In genomic region chr14:56603648-56604047, GRCh38 we compare ENCODE assay signal across 1 cellular context.
TF ChIP-seq lines count a peak whose summit lies in the region.

No MANE protein-coding gene starts in this region.

TF ChIP-seq in K562, 482 proteins besides CTCF, POLR2A, EP300 and RAD21 (continued from another document):
- peak in 1 of 2 experiments; percentile 39; a peak in 1 of 4 replicates for TF ChIP-seq RCOR1 (IDR thresholded peaks at IDR 0.05; ENCODE audit: borderline replicate concordance in 1 of 2, low read depth in 2 of 2, low read length in 2 of 2)
- no peak for TF ChIP-seq ZFX (CRISPR knock-in tag; IDR thresholded peaks at IDR 0.05)
- no peak for TF ChIP-seq HDAC6 (IDR thresholded peaks at IDR 0.05; ENCODE audit: low read depth, low read length)
- TF ChIP-seq TBL1XR1 (IDR thresholded peaks at IDR 0.05; ENCODE audit: low read length in 2 of 2), result no peak
- TF ChIP-seq GATAD2B (IDR thresholded peaks at IDR 0.05; ENCODE audit: borderline replicate concordance), result no peak
- TF ChIP-seq FOS (IDR thresholded peaks at IDR 0.05; ENCODE audit: extremely low read depth, insufficient read length), result no peak
- TF ChIP-seq SMARCA4 (IDR thresholded peaks at IDR 0.05), result peak; percentile 67; the same call in 1 of the 2 replicates
- TF ChIP-seq, protein P1, sequence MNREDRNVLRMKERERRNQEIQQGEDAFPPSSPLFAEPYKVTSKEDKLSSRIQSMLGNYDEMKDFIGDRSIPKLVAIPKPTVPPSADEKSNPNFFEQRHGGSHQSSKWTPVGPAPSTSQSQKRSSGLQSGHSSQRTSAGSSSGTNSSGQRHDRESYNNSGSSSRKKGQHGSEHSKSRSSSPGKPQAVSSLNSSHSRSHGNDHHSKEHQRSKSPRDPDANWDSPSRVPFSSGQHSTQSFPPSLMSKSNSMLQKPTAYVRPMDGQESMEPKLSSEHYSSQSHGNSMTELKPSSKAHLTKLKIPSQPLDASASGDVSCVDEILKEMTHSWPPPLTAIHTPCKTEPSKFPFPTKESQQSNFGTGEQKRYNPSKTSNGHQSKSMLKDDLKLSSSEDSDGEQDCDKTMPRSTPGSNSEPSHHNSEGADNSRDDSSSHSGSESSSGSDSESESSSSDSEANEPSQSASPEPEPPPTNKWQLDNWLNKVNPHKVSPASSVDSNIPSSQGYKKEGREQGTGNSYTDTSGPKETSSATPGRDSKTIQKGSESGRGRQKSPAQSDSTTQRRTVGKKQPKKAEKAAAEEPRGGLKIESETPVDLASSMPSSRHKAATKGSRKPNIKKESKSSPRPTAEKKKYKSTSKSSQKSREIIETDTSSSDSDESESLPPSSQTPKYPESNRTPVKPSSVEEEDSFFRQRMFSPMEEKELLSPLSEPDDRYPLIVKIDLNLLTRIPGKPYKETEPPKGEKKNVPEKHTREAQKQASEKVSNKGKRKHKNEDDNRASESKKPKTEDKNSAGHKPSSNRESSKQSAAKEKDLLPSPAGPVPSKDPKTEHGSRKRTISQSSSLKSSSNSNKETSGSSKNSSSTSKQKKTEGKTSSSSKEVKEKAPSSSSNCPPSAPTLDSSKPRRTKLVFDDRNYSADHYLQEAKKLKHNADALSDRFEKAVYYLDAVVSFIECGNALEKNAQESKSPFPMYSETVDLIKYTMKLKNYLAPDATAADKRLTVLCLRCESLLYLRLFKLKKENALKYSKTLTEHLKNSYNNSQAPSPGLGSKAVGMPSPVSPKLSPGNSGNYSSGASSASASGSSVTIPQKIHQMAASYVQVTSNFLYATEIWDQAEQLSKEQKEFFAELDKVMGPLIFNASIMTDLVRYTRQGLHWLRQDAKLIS (CRISPR knock-in tag; IDR thresholded peaks at IDR 0.05), result no peak
- TF ChIP-seq MCM2 (IDR thresholded peaks at IDR 0.05; ENCODE audit: low read depth), result no peak
- TF ChIP-seq ZNF668 (CRISPR knock-in tag; IDR thresholded peaks at IDR 0.05), result no peak
